In the genomic region with DNA sequence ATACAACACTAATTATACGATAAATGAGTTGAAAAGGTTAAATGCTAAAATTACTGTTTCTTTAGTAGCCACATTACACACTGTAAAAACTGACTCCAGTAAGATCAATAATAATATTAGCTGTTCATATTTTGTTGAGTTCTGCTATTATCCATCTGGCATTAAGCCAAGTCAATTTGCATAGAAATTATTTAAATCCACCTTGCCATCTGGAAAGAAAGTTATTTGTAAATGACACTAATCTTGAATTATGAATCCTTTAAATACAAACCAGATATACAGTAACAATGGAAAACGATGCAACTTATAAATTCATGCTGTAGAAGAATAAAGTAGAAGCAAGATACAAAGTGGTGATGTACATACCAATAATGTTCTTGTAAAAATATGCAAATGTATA, we compare ENCODE assay signal across 23 cellular contexts.
"Had no signal": no experiment of that assay in that cellular context is flagged by ENCODE, and none has a peak within 500 bp of the region (broad histone marks: within the 10 kb centered on the region; RNA-seq: fewer than 3 reads in every experiment).

No MANE protein-coding gene starts in this region.

- H3K4me3 ChIP-seq: Peyer's patch, SJSA1 had no signal

- H3K36me3 ChIP-seq: Peyer's patch had no signal

- FAIRE-seq: astrocyte, TTC549 had no signal

- H3K27ac ChIP-seq: Peyer's patch, SJSA1 had no signal

- H3K4me1 ChIP-seq: Peyer's patch had no signal

- DNase-seq: activated B cell treated with CpG ODN at 0.5 μM for 24 hours; activated CD4-positive, alpha-beta T cell treated with anti-CD3 and anti-CD28 coated beads for 1 hour; activated CD4-positive, alpha-beta T cell treated with anti-CD3 and anti-CD28 coated beads, Interleukin-2, amount 10 ng/mL, durations not matched to agents 24 days and 14 days; activated CD4-positive, alpha-beta T cell treated with anti-CD3 and anti-CD28 coated beads, Interleukin-2, amount 50 U/mL, for 48 hours; activated CD8-positive, alpha-beta memory T cell treated with anti-CD3 and anti-CD28 coated beads, Interleukin-2, amount 10 ng/mL, durations not matched to agents 7 days and 5 days; activated effector memory CD4-positive, alpha-beta T cell treated with Interleukin-2 at 50 U/mL for 16 hours; activated naive CD4-positive, alpha-beta T cell treated with Interleukin-2 at 50 U/mL for 16 hours; activated T-cell treated with anti-CD3 and anti-CD28 coated beads, Interleukin-2, amount 50 U/mL, for 24 hours; amygdala; Kasumi-1; NCI-H1048; NCI-H146; NCI-H187 treated with DMSO at 0.1 percent for 48 hours; NCI-H2081 treated with DMSO at 0.1 percent for 48 hours; NCI-H774; Peyer's patch; SHP77; T-helper 17 cell; T1000 had no signal

- H3K9me3 ChIP-seq: Peyer's patch, SJSA1 had no signal

- ATAC-seq: activated CD8-positive, alpha-beta memory T cell treated with anti-CD3 and anti-CD28 coated beads, Interleukin-2, amount 10 ng/mL, durations not matched to agents 7 days and 5 days; activated naive CD4-positive, alpha-beta T cell treated with anti-CD3 and anti-CD28 coated beads, Interleukin-2, amount 50 U/mL, for 72 hours; T-helper 17 cell had no signal

- H3K27me3 ChIP-seq: Peyer's patch, SJSA1 had no signal
